In genomic region chr5:81633916-81634315, GRCh38 we compare ENCODE assay signal across 22 cellular contexts.
"Had no signal": no experiment of that assay in that cellular context is flagged by ENCODE, and none has a peak within 500 bp of the region (broad histone marks: within the 10 kb centered on the region; RNA-seq: fewer than 3 reads in every experiment).

No MANE protein-coding gene starts in this region.

- DNase-seq: activated CD4-positive, alpha-beta T cell treated with anti-CD3 and anti-CD28 coated beads for 36 hours; activated CD4-positive, CD25-positive, alpha-beta regulatory T cell; activated CD8-positive, alpha-beta T cell treated with anti-CD3 and anti-CD28 coated beads, Interleukin-2, amount 10 ng/mL, durations not matched to agents 7 days and 5 days; activated naive CD4-positive, alpha-beta T cell treated with Interleukin-2 at 50 U/mL for 16 hours; activated T-cell treated with anti-CD3 and anti-CD28 coated beads for 4 hours; activated T-cell treated with anti-CD3 and anti-CD28 coated beads, Interleukin-2, amount 50 U/mL, for 72 hours; anterior cingulate cortex; dermis blood vessel endothelial cell; effector CD4-positive, alpha-beta T cell; foreskin keratinocyte; heart left ventricle; hypothalamus; immature natural killer cell; kidney; left ventricle myocardium inferior; posterior cingulate gyrus; right cardiac atrium; spleen; stimulated activated naive CD4-positive, alpha-beta T cell; transverse colon had no signal

- H3K4me3 ChIP-seq: esophagus muscularis mucosa, heart left ventricle, left ventricle myocardium inferior, lung, spleen, transverse colon had no signal

- H3K27me3 ChIP-seq: esophagus muscularis mucosa, foreskin keratinocyte, heart left ventricle, spleen, transverse colon had no signal

- H3K4me1 ChIP-seq: foreskin keratinocyte, left ventricle myocardium inferior had no signal

- H3K36me3 ChIP-seq: transverse colon had no signal

- H3K27ac ChIP-seq: esophagus muscularis mucosa, foreskin keratinocyte, heart left ventricle, left ventricle myocardium inferior, spleen, transverse colon had no signal

- ATAC-seq: activated CD4-positive, alpha-beta T cell treated with anti-CD3 and anti-CD28 coated beads for 36 hours; activated CD8-positive, alpha-beta T cell treated with anti-CD3 and anti-CD28 coated beads, Interleukin-2, amount 10 ng/mL, durations not matched to agents 7 days and 5 days; activated T-cell treated with anti-CD3 and anti-CD28 coated beads, Interleukin-2, amount 50 U/mL, for 72 hours; foreskin keratinocyte; heart left ventricle; right cardiac atrium had no signal

- H3K9me3 ChIP-seq: esophagus muscularis mucosa, heart left ventricle, left ventricle myocardium inferior, spleen, transverse colon had no signal
